In genomic region chr2:149562304-149562703, GRCh38 we compare ENCODE assay signal across 9 cellular contexts. TPM values are rescaled to one million over a fixed set of nuclear protein-coding genes. Genes with fewer than 3 reads are reported as not detected.
DNase-seq lines count a peak whose midpoint lies in the region; ATAC-seq and TF ChIP-seq lines count a peak whose summit lies in the region.
"Had no signal": no experiment of that assay in that cellular context is flagged by ENCODE, and none has a peak within 500 bp of the region (broad histone marks: within the 10 kb centered on the region; RNA-seq: fewer than 3 reads in every experiment).

No MANE protein-coding gene starts in this region.

- no peak overlapping the region for H3K4me3 ChIP-seq in psoas muscle
- no peak overlapping the region for H3K4me3 ChIP-seq in neuronal stem cell (ENCODE audit: low read length in 2 of 2)
- H3K4me3 ChIP-seq: gastrocnemius medialis had no signal

- peak; percentile 78 for ATAC-seq in GM19372 (IDR thresholded peaks at IDR 0.05; ENCODE audit: low read depth, unreplicated experiment)
- ATAC-seq in HG03139 (IDR thresholded peaks at IDR 0.05; ENCODE audit: unreplicated experiment), result peak; percentile 58
- peak in 3 of 4 donors; percentile 37 to 67 (median 59) for ATAC-seq in psoas muscle
- no peak for ATAC-seq in effector memory CD8-positive, alpha-beta T cell (replicated peaks)

- H3K4me2 ChIP-seq in neuronal stem cell (ENCODE audit: insufficient read depth, low read length, poor library complexity, severe bottlenecking), result no peak overlapping the region

- no peaks in the 10 kb centered on the region for H3K27me3 ChIP-seq in psoas muscle (ENCODE audit: insufficient read depth in 3 of 3, low read length in 2 of 3)
- no peaks in the 10 kb centered on the region for H3K27me3 ChIP-seq in neuronal stem cell (ENCODE audit: control insufficient read depth in 3 of 3, insufficient read depth in 3 of 3, low read depth in 1 of 3, low read length in 3 of 3)
- H3K27me3 ChIP-seq: gastrocnemius medialis had no signal

- no peak overlapping the region for H3K27ac Mint-ChIP-seq in effector memory CD8-positive, alpha-beta T cell

- H2BK15ac ChIP-seq in neuronal stem cell (ENCODE audit: low read length), result no peak overlapping the region

- WGBS in psoas muscle, 3 donors, result 7 to 30% (median 14%) methylated on average over 2 of the region's 2 CpGs
- no CpG with 5 or more reads among the region's 2 CpGs for WGBS in neuronal stem cell (ENCODE audit: extremely low coverage in 2 of 2, insufficient read length in 2 of 2, insufficient replicate concordance in 1 of 2), 2 donors

- no peak overlapping the region for H2AK5ac ChIP-seq in neuronal stem cell (ENCODE audit: low read depth, low read length)

- no peak overlapping the region for H3K4ac ChIP-seq in neuronal stem cell (ENCODE audit: low read length)

- H3K36me3 ChIP-seq in psoas muscle (ENCODE audit: insufficient read depth in 1 of 2, low read depth in 1 of 2) (peaks cover 0 to 27% of the 10 kb centered on the region in 2 donors), neuronal stem cell (replicated peaks in 1 of 2; ENCODE audit: control insufficient read depth in 2 of 2, insufficient read depth in 2 of 2, low read length in 2 of 2) (peaks cover 0 to 15% of the 10 kb centered on the region in 2 donors)

- H3K27me3 Mint-ChIP-seq in effector memory CD8-positive, alpha-beta T cell, result peaks cover 0 to 8% of the 10 kb centered on the region in 2 donors

- H3K36me3 Mint-ChIP-seq in effector memory CD8-positive, alpha-beta T cell (ENCODE audit: insufficient read depth), result peaks cover 12% of the 10 kb centered on the region

- no peak overlapping the region for H3K9ac ChIP-seq in neuronal stem cell (ENCODE audit: low read depth, low read length, poor library complexity)

- H3K9me3 ChIP-seq in psoas muscle (no peaks in the 10 kb centered on the region), neuronal stem cell (replicated peaks in 1 of 2; ENCODE audit: control insufficient read depth in 2 of 2, insufficient read depth in 1 of 2, low read depth in 1 of 2, low read length in 2 of 2) (no peaks in the 10 kb centered on the region)
- H3K9me3 ChIP-seq: gastrocnemius medialis had no signal

- DNase-seq in RPMI7951 (ENCODE audit: low read depth) (peak; percentile 68), psoas muscle (no peak), NK-92 (lab: John Stamatoyannopoulos, UW; ENCODE audit: unreplicated experiment) (no peak), ecto neural progenitor cell (ENCODE audit: low spot score) (no peak), neuronal stem cell (ENCODE audit: low spot score) (no peak)
- no peak for DNase-seq in effector memory CD8-positive, alpha-beta T cell
- DNase-seq: gastrocnemius medialis had no signal

- H3K18ac ChIP-seq in neuronal stem cell (ENCODE audit: low read length), result no peak overlapping the region

- no peaks in the 10 kb centered on the region for H3K9me3 Mint-ChIP-seq in effector memory CD8-positive, alpha-beta T cell

- H3K4me1 ChIP-seq in psoas muscle (no peaks in the 10 kb centered on the region), neuronal stem cell (ENCODE audit: control insufficient read depth in 2 of 2, insufficient read depth in 1 of 2, low read depth in 1 of 2, low read length in 2 of 2) (no peaks in the 10 kb centered on the region)
- H3K4me1 ChIP-seq: gastrocnemius medialis had no signal

- H3K79me1 ChIP-seq in neuronal stem cell (ENCODE audit: low read depth, low read length), result no peaks in the 10 kb centered on the region

- H3K14ac ChIP-seq in neuronal stem cell (ENCODE audit: low read length), result no peak overlapping the region

- no peak overlapping the region for H2BK12ac ChIP-seq in neuronal stem cell (ENCODE audit: low read length)

- no peak overlapping the region for H3K23ac ChIP-seq in neuronal stem cell (ENCODE audit: low read depth, low read length, poor library complexity)

- no peak overlapping the region for H2BK5ac ChIP-seq in neuronal stem cell (ENCODE audit: low read length)

- no peak overlapping the region for H3K4me3 Mint-ChIP-seq in effector memory CD8-positive, alpha-beta T cell

- H4K8ac ChIP-seq in neuronal stem cell (ENCODE audit: low read depth, low read length), result no peak overlapping the region

- TF ChIP-seq CTCF in psoas muscle (IDR thresholded peaks at IDR 0.05), result no peak

- H3K27ac ChIP-seq in psoas muscle, result no peak overlapping the region
- no peak overlapping the region for H3K27ac ChIP-seq in neuronal stem cell (replicated peaks; ENCODE audit: low read length)
- H3K27ac ChIP-seq: gastrocnemius medialis had no signal

- H3K4me1 Mint-ChIP-seq in effector memory CD8-positive, alpha-beta T cell (ENCODE audit: low read depth in 2 of 2), result no peaks in the 10 kb centered on the region

- no peak overlapping the region for H4K91ac ChIP-seq in neuronal stem cell (ENCODE audit: low read depth, low read length, poor library complexity)

- no peak overlapping the region for H2BK120ac ChIP-seq in neuronal stem cell (ENCODE audit: low read depth, low read length)

- intact Hi-C loops in psoas muscle (cut with DNase I), result loop anchor here in 1 of 2 donors (5.0 kb wide), 1 partner anchor 545 kb away; no protein-coding TSS in a partner anchor

- H2AFZ ChIP-seq in neuronal stem cell (ENCODE audit: low read length), result no peak overlapping the region

RNA-seq across cellular contexts. Expression of gene MMADHC, which starts 25.3 kb away (rescaled TPM):
- 391 and 396 TPM in 2 replicates for total RNA-seq in RPMI7951 (2014; rRNA removed; shearing (Covaris generic))
- 100 to 1,000 TPM; 161 to 196 (median 166) TPM for total RNA-seq in psoas muscle
- 100 to 1,000 TPM; 126 to 205 (median 144) TPM for polyA plus RNA-seq in psoas muscle
- polyA plus RNA-seq in neuronal stem cell (2013, experiment 1 of 2), result 70.2 TPM
- 68.6 TPM for polyA plus RNA-seq in neuronal stem cell (2013, experiment 2 of 2)
